8 cellular contexts compared by ENCODE assay signal in genomic region chr11:60912851-60913550, GRCh38. TPM values are rescaled to one million over a fixed set of nuclear protein-coding genes. Genes with fewer than 3 reads are reported as not detected.
DNase-seq lines count a peak whose midpoint lies in the region; ATAC-seq and TF ChIP-seq lines count a peak whose summit lies in the region.

No MANE protein-coding gene starts in this region.

- no peaks in the 10 kb centered on the region for H3K27me3 ChIP-seq in mammary epithelial cell (ENCODE audit: insufficient read depth, low read length)
- H3K27me3 ChIP-seq in mucosa of rectum (ENCODE audit: control insufficient read depth in 2 of 2, insufficient read depth in 2 of 2, low read length in 2 of 2) = no peaks in the 10 kb centered on the region
- no peaks in the 10 kb centered on the region for H3K27me3 ChIP-seq in uterus

- peaks cover 33% of the 10 kb centered on the region for H3K79me2 ChIP-seq in mammary epithelial cell (ENCODE audit: insufficient read depth, low read length)

- no peak for ATAC-seq in GM21367 (IDR thresholded peaks at IDR 0.05; ENCODE audit: unreplicated experiment)
- no peak for ATAC-seq in HG03442 (IDR thresholded peaks at IDR 0.05; ENCODE audit: unreplicated experiment)

- H3K4me3 Mint-ChIP-seq in activated naive CD4-positive, alpha-beta T cell treated with anti-CD3 and anti-CD28 coated beads for 36 hours = peak overlapping the region; percentile 94

- peaks cover 2% of the 10 kb centered on the region for H3K9me3 Mint-ChIP-seq in activated naive CD4-positive, alpha-beta T cell treated with anti-CD3 and anti-CD28 coated beads for 36 hours

- H3K4me1 ChIP-seq in mammary epithelial cell (ENCODE audit: insufficient read depth, low read length) (peaks cover 34% of the 10 kb centered on the region), mucosa of rectum (ENCODE audit: control insufficient read depth in 2 of 2, insufficient read depth in 2 of 2, low read length in 2 of 2) (peaks cover 22 to 25% of the 10 kb centered on the region in 2 donors), uterus (peaks cover 11 to 17% of the 10 kb centered on the region in 2 donors)

- TF ChIP-seq CTCF in mammary epithelial cell (conservative IDR thresholded peaks at IDR 0.05 in 1 of 2, IDR thresholded peaks at IDR 0.05 in 1 of 2; ENCODE audit: extremely low read depth in 1 of 2, insufficient read depth in 1 of 2, low read depth in 1 of 2, low read length in 2 of 2) = no peak
- no peak for TF ChIP-seq CTCF in uterus (IDR thresholded peaks at IDR 0.05)

- in situ Hi-C loops in mammary epithelial cell (cut with MboI; ENCODE audit: low sequenced_read_pairs in 2 of 2) = no loop called here

- TF ChIP-seq POLR2A in uterus (IDR thresholded peaks at IDR 0.05) = no peak

- dilution Hi-C loops in mammary epithelial cell (cut with HindIII; ENCODE audit: low sequenced_read_pairs) = no loop called here

- 50% methylated on average over 22 of the region's 22 CpGs for WGBS in mammary epithelial cell (ENCODE audit: low coverage, missing lambda C conversion rate)

- no TSS peak for BruUV-seq in mammary epithelial cell (replicated peaks; lab: Mats Ljungman, UMichigan)

- H3K36me3 ChIP-seq in mammary epithelial cell (ENCODE audit: insufficient read depth, low read length) (no peaks in the 10 kb centered on the region), mucosa of rectum (ENCODE audit: control insufficient read depth in 2 of 2, insufficient read depth in 2 of 2, low read length in 2 of 2) (peaks cover 0 to 3% of the 10 kb centered on the region in 2 donors), uterus (no peaks in the 10 kb centered on the region)

- no peak for DNase-seq in activated naive CD4-positive, alpha-beta T cell treated with anti-CD3 and anti-CD28 coated beads for 36 hours
- no peak for DNase-seq in activated naive CD4-positive, alpha-beta T cell (lab: John Stamatoyannopoulos, UW)
- DNase-seq in mammary epithelial cell (no peak), uterus (no peak)
- DNase-seq in stimulated activated naive CD4-positive, alpha-beta T cell treated with Interleukin-2 at 50 U/mL for 16 hours (lab: John Stamatoyannopoulos, UW) = no peak

- H3K27ac ChIP-seq in mammary epithelial cell (ENCODE audit: insufficient read depth, low read depth, low read length) (peak overlapping the region; percentile 71), mucosa of rectum (ENCODE audit: low read depth in 2 of 2, low read length in 2 of 2) (peak overlapping the region; percentile 91 to 94), uterus (peak overlapping the region; percentile 91 to 95)

- CTCF ChIA-PET in activated naive CD4-positive, alpha-beta T cell treated with anti-CD3 and anti-CD28 coated beads for 36 hours (lab: Charles Lee) = interaction anchor here (0.6 to 9.4 kb wide), 6 partner anchors 10 to 275 kb away, joined by 3 to 82 read pairs (median 7); partner anchors contain the start of genes PRPF19 and TMEM132A
- CTCF ChIA-PET in mammary epithelial cell (lab: Charles Lee; ENCODE audit: low non-redundant PET) = interaction anchor here (0.7 to 0.9 kb wide), 2 partner anchors 26 to 73 kb away, joined by 4 to 6 read pairs; no protein-coding TSS in a partner anchor

- H3K4me1 Mint-ChIP-seq in activated naive CD4-positive, alpha-beta T cell treated with anti-CD3 and anti-CD28 coated beads for 36 hours (ENCODE audit: low read depth) = peaks cover 52% of the 10 kb centered on the region

- peak overlapping the region; percentile 95 for H3K27ac Mint-ChIP-seq in activated naive CD4-positive, alpha-beta T cell treated with anti-CD3 and anti-CD28 coated beads for 36 hours

- H3K9ac ChIP-seq in mammary epithelial cell (ENCODE audit: insufficient read depth, low read length) = no peak overlapping the region
- peak overlapping the region in 1 of 2 donors; percentile 99 for H3K9ac ChIP-seq in mucosa of rectum (ENCODE audit: low read depth in 1 of 2, low read length in 2 of 2)

- no peaks in the 10 kb centered on the region for H3K27me3 Mint-ChIP-seq in activated naive CD4-positive, alpha-beta T cell treated with anti-CD3 and anti-CD28 coated beads for 36 hours (ENCODE audit: low read depth)

- H3K9me3 ChIP-seq in mammary epithelial cell (replicated peaks; ENCODE audit: insufficient read depth, low read length) = no peaks in the 10 kb centered on the region
- H3K9me3 ChIP-seq in mucosa of rectum (ENCODE audit: control insufficient read depth in 2 of 2, low read length in 2 of 2) = no peaks in the 10 kb centered on the region
- H3K9me3 ChIP-seq in uterus = no peaks in the 10 kb centered on the region

- H3K36me3 Mint-ChIP-seq in activated naive CD4-positive, alpha-beta T cell treated with anti-CD3 and anti-CD28 coated beads for 36 hours (ENCODE audit: low read depth) = peaks cover 10% of the 10 kb centered on the region

- H3K4me3 ChIP-seq in mammary epithelial cell (replicated peaks in 1 of 3; ENCODE audit: insufficient read depth in 1 of 3, low read depth in 2 of 3, low read length in 3 of 3) (no peak overlapping the region), mucosa of rectum (ENCODE audit: low read length in 2 of 2) (peak overlapping the region in 1 of 2 donors; percentile 99), uterus (peak overlapping the region; percentile 63 to 96)

- peak overlapping the region; percentile 99 for H2AFZ ChIP-seq in mammary epithelial cell (ENCODE audit: low read depth, low read length)

- peak overlapping the region; percentile 93 for H3K4me2 ChIP-seq in mammary epithelial cell (ENCODE audit: insufficient read depth, low read depth, low read length)

- intact Hi-C loops in activated naive CD4-positive, alpha-beta T cell treated with anti-CD3 and anti-CD28 coated beads for 36 hours (cut with micrococcal nuclease) = loop anchor here (1.0 kb wide), 1 partner anchor 248 kb away; the partner anchor contains the start of gene VPS37C
- intact Hi-C loops in mammary epithelial cell (cut with micrococcal nuclease) = loop anchor here (10.0 kb wide), 1 partner anchor 482 kb away; the partner anchor contains the start of gene TMEM216
- intact Hi-C loops in uterus (cut with DNase I; ENCODE audit: low total_unique reads) = loop anchor here (5.0 kb wide), 1 partner anchor 71 kb away; the partner anchor contains the start of gene CCDC86

- no peaks in the 10 kb centered on the region for H4K20me1 ChIP-seq in mammary epithelial cell (ENCODE audit: insufficient read depth, low read length)

RNA-seq across cellular contexts. Expression of gene TMEM109, which starts 1.0 kb away (rescaled TPM):
- 100 to 1,000 TPM in 1 of 2 experiments, 10 to 100 TPM in 1; 94.0 to 103 TPM for total RNA-seq in activated naive CD4-positive, alpha-beta T cell treated with anti-CD3 and anti-CD28 coated beads for 36 hours
- total RNA-seq in mammary epithelial cell (10 to 100 TPM; 19.8 to 44.9 TPM), uterus (100 to 1,000 TPM in 1 of 4 donors, 10 to 100 TPM in 3; 37.1 to 155 (median 75.3) TPM)
- 35.0 TPM for polyA plus RNA-seq in mammary epithelial cell
- polyA minus RNA-seq in mammary epithelial cell = 50.8 TPM

RNA-seq across cellular contexts. Expression of gene PRPF19, which starts 6.6 kb away (rescaled TPM):
- 100 to 1,000 TPM; 108 to 119 TPM for total RNA-seq in activated naive CD4-positive, alpha-beta T cell treated with anti-CD3 and anti-CD28 coated beads for 36 hours
- total RNA-seq in mammary epithelial cell = 10 to 100 TPM; 70.0 to 93.2 TPM
- polyA plus RNA-seq in mammary epithelial cell = 93.7 TPM
- polyA minus RNA-seq in mammary epithelial cell = 96.3 TPM
- 10 to 100 TPM; 19.4 to 70.1 (median 50.2) TPM for total RNA-seq in uterus

RNA-seq across cellular contexts. Expression of gene TMEM132A, which starts 11.3 kb away (rescaled TPM):
- total RNA-seq in activated naive CD4-positive, alpha-beta T cell treated with anti-CD3 and anti-CD28 coated beads for 36 hours = 1 to 10 TPM; 1.2 to 2.3 TPM
- total RNA-seq in mammary epithelial cell (100 to 1,000 TPM in 1 of 2 donors, 10 to 100 TPM in 1; 48.7 to 114 TPM), uterus (10 to 100 TPM in 2 of 4 donors, under 1 TPM in 2; under 0.01 to 47.7 (median 7.7) TPM)
- 32.0 TPM for polyA plus RNA-seq in mammary epithelial cell
- polyA minus RNA-seq in mammary epithelial cell = 16.7 TPM

RNA-seq across cellular contexts. Expression of gene SLC15A3, which starts 39.0 kb away (rescaled TPM):
- total RNA-seq in activated naive CD4-positive, alpha-beta T cell treated with anti-CD3 and anti-CD28 coated beads for 36 hours = 1 to 10 TPM; 5.6 to 5.8 TPM
- total RNA-seq in mammary epithelial cell (under 1 TPM; 0.16 to 0.17 TPM), uterus (10 to 100 TPM in 3 of 4 donors, 1 to 10 TPM in 1; 5.9 to 44.5 (median 28.7) TPM)
- 0.07 TPM for polyA plus RNA-seq in mammary epithelial cell
- not detected for polyA minus RNA-seq in mammary epithelial cell

RNA-seq across cellular contexts. Expression of gene ZP1, which starts 45.7 kb away (rescaled TPM):
- total RNA-seq in activated naive CD4-positive, alpha-beta T cell treated with anti-CD3 and anti-CD28 coated beads for 36 hours = not detected
- total RNA-seq in mammary epithelial cell (not detected), uterus (not detected)
- not detected for polyA plus RNA-seq in mammary epithelial cell
- polyA minus RNA-seq in mammary epithelial cell = not detected

Comparison
In these comparisons a context has a peak if more than half of its experiments do, and no peak if none do; other contexts are left out.
1. H3K4me3 ChIP-seq: peak in uterus (2 of 2); none in mammary epithelial cell (0 of 3).
2. Peak in every context shown above with its lines, with median percentiles within 50 percentile points of each other: H3K27ac ChIP-seq.